Comparison of ENCODE assay signal across 22 cellular contexts in the genomic region with DNA sequence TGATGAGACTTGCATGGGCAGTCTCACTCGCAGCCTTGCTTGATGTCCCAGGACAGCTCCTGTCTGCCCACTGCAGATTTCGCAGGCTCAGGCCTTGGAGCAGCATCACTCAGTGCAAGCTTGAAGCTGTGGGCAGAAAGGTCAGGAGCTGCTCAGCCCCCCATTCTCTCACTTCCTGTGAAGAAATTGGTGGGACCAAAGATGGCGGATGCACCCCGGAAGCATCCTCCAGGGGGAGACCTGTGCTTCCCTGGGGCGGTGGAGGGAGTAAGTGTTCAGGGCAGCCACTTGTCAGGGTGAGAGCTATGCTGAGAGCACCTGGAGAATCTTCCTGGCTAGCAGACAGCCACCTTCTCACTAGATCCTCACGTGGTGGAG. TPM values are rescaled to one million over a fixed set of nuclear protein-coding genes. Genes with fewer than 3 reads are reported as not detected.
A peak's percentile ranks its signal among the peaks of the same experiment; 100 is the strongest.
DNase-seq lines count a peak whose midpoint lies in the region; ATAC-seq, FAIRE-seq and TF ChIP-seq lines count a peak whose summit lies in the region.
"Had no signal": no experiment of that assay in that cellular context is flagged by ENCODE, and none has a peak within 500 bp of the region (broad histone marks: within the 10 kb centered on the region; RNA-seq: fewer than 3 reads in every experiment).

No MANE protein-coding gene starts in this region.

- H3K9ac ChIP-seq in HepG2 (ENCODE audit: insufficient read depth, low read depth, low read length) = no peak overlapping the region

- TF ChIP-seq POLR2A in right lobe of liver (IDR thresholded peaks at IDR 0.05) (no peak), HepG2 (IDR thresholded peaks at IDR 0.05; ENCODE audit: insufficient read depth in 1 of 2, low read depth in 2 of 2, low read length in 2 of 2) (no peak), erythroblast (IDR thresholded peaks at IDR 0.05; ENCODE audit: low read length) (no peak)

- no peaks in the 10 kb centered on the region for H3K36me3 ChIP-seq in right lobe of liver
- H3K36me3 ChIP-seq in HepG2 (replicated peaks in 1 of 2; ENCODE audit: control insufficient read depth in 1 of 2, insufficient read depth in 2 of 2, low read length in 2 of 2) = no peaks in the 10 kb centered on the region
- no peaks in the 10 kb centered on the region for H3K36me3 ChIP-seq in right atrium auricular region
- no peaks in the 10 kb centered on the region for H3K36me3 ChIP-seq in H7 (replicated peaks; ENCODE audit: control insufficient read depth, insufficient read depth, low read length)
- H3K36me3 ChIP-seq: neutrophil, thoracic aorta had no signal

- H3K4me3 ChIP-seq in right lobe of liver (no peak overlapping the region), HepG2 (replicated peaks in 1 of 3; ENCODE audit: insufficient read depth in 1 of 3, low read depth in 2 of 3, low read length in 3 of 3) (no peak overlapping the region), right atrium auricular region (no peak overlapping the region), H7 (ENCODE audit: insufficient read depth, low read depth, low read length) (no peak overlapping the region)
- H3K4me3 ChIP-seq: body of pancreas, thoracic aorta had no signal

- TF ChIP-seq CTCF in right lobe of liver (IDR thresholded peaks at IDR 0.05) (no peak), HepG2 (CRISPR knock-in tag; IDR thresholded peaks at IDR 0.05) (no peak), right atrium auricular region (IDR thresholded peaks at IDR 0.05) (no peak)

- no TSS peak for BruUV-seq in HepG2 (replicated peaks; lab: Mats Ljungman, UMichigan)

- no peak for TF ChIP-seq RAD21 in HepG2 (CRISPR knock-in tag; IDR thresholded peaks at IDR 0.05)

- TF ChIP-seq EP300 in HepG2 (IDR thresholded peaks at IDR 0.05; ENCODE audit: low read depth in 2 of 2, low read length in 2 of 2) = no peak
- no peak for TF ChIP-seq EP300 in HepG2 (CRISPR knock-in tag; IDR thresholded peaks at IDR 0.05; ENCODE audit: borderline replicate concordance)

- POLR2A ChIA-PET in HepG2 (lab: Yijun Ruan, JAX) = no interaction called here
- POLR2A ChIA-PET in naive thymus-derived CD8-positive, alpha-beta T cell (lab: Charles Lee) = interaction anchor here (0.5 to 7.4 kb wide), 25 partner anchors 9 to 1192 kb away, joined by 3 to 226 read pairs (median 5); partner anchors contain the start of genes ATL3, MARK2, PLAAT2 and PLAAT3

- peaks cover 26% of the 10 kb centered on the region for H3K36me3 Mint-ChIP-seq in activated naive CD8-positive, alpha-beta T cell treated with anti-CD3 and anti-CD28 coated beads for 36 hours
- peaks cover 0 to 11% (median 8%) of the 10 kb centered on the region in 3 donors for H3K36me3 Mint-ChIP-seq in naive thymus-derived CD8-positive, alpha-beta T cell

- DNase-seq in right lobe of liver (no peak), HepG2 (ENCODE audit: low spot score) (no peak), GM19240 (ENCODE audit: insufficient read length, low spot score) (no peak), erythroblast (lab: John Stamatoyannopoulos, UW) (no peak), right atrium auricular region (ENCODE audit: low spot score) (no peak), H7 (no peak)
- peak; percentile 53 for DNase-seq in activated naive CD8-positive, alpha-beta T cell treated with anti-CD3 and anti-CD28 coated beads for 36 hours
- DNase-seq in naive thymus-derived CD8-positive, alpha-beta T cell = peak in 8 of 10 donors; percentile 34 to 70 (median 46)
- DNase-seq: activated effector memory CD4-positive, alpha-beta T cell treated with Interleukin-2 at 50 U/mL for 16 hours; body of pancreas; glutamatergic neuron; GOT3; mesendoderm; MM.1S; NCI-H1694 treated with DMSO at 0.1 percent for 48 hours; NCI-H446; right cardiac atrium had no signal

- H3K4me3 Mint-ChIP-seq in activated naive CD8-positive, alpha-beta T cell treated with anti-CD3 and anti-CD28 coated beads for 36 hours = peak overlapping the region; percentile 75
- peak overlapping the region; percentile 85 to 98 (median 90) for H3K4me3 Mint-ChIP-seq in naive thymus-derived CD8-positive, alpha-beta T cell

- no peaks in the 10 kb centered on the region for H3K79me2 ChIP-seq in HepG2 (ENCODE audit: insufficient read depth, low read length)

- H3K27me3 ChIP-seq in right lobe of liver = no peaks in the 10 kb centered on the region
- peaks cover 1 to 11% of the 10 kb centered on the region in 2 experiments; a peak in 4 of 5 replicates for H3K27me3 ChIP-seq in HepG2 (ENCODE audit: control insufficient read depth in 1 of 2, insufficient read depth in 2 of 2, low read length in 2 of 2)
- H3K27me3 ChIP-seq in right atrium auricular region = no peaks in the 10 kb centered on the region
- no peaks in the 10 kb centered on the region for H3K27me3 ChIP-seq in H7 (ENCODE audit: control insufficient read depth, insufficient read depth, low read length)
- H3K27me3 ChIP-seq: body of pancreas had no signal

- H3K4me1 ChIP-seq in right lobe of liver = no peaks in the 10 kb centered on the region
- no peaks in the 10 kb centered on the region for H3K4me1 ChIP-seq in HepG2 (ENCODE audit: insufficient read depth, low read length)
- peaks cover 0 to 5% of the 10 kb centered on the region in 2 donors for H3K4me1 ChIP-seq in right atrium auricular region
- H3K4me1 ChIP-seq: body of pancreas had no signal

- in situ Hi-C loops in HepG2 (cut with HindIII; ENCODE audit: extremely low pct_ligation_motif_present, low pct_unique_long_range_greater_than_20kb) = no loop called here

- H4K20me1 ChIP-seq in HepG2 (ENCODE audit: insufficient read depth, low read length) = no peaks in the 10 kb centered on the region

- CTCF ChIA-PET in HepG2 (lab: Yijun Ruan, JAX; ENCODE audit: low intra/inter-chr PET ratio, low total read pairs) = no interaction called here

- no peaks in the 10 kb centered on the region for H3K27me3 Mint-ChIP-seq in activated naive CD8-positive, alpha-beta T cell treated with anti-CD3 and anti-CD28 coated beads for 36 hours
- H3K27me3 Mint-ChIP-seq in naive thymus-derived CD8-positive, alpha-beta T cell = no peaks in the 10 kb centered on the region

- ATAC-seq in right lobe of liver (peak in 3 of 4 donors; percentile 10 to 25 (median 13)), HepG2 (no peak)
- peak; percentile 49 to 59 for ATAC-seq in naive thymus-derived CD8-positive, alpha-beta T cell
- ATAC-seq: body of pancreas, esophagus mucosa, right cardiac atrium had no signal

- H3K9me3 ChIP-seq in right lobe of liver = no peaks in the 10 kb centered on the region
- no peaks in the 10 kb centered on the region for H3K9me3 ChIP-seq in HepG2 (ENCODE audit: low read length)
- H3K9me3 ChIP-seq in right atrium auricular region = no peaks in the 10 kb centered on the region
- H3K9me3 ChIP-seq: body of pancreas, neutrophil, thoracic aorta had no signal

- peaks cover 8% of the 10 kb centered on the region for H3K9me3 Mint-ChIP-seq in activated naive CD8-positive, alpha-beta T cell treated with anti-CD3 and anti-CD28 coated beads for 36 hours
- H3K9me3 Mint-ChIP-seq in naive thymus-derived CD8-positive, alpha-beta T cell = no peaks in the 10 kb centered on the region
- H3K9me3 Mint-ChIP-seq: T-helper 1 cell treated with Interleukin-12 subunit alpha and Interleukin-12 subunit beta and Interleukin-4 antibody, amounts not matched to agents 30 μg/mL and 1 μg/mL, for 36 hours had no signal

- WGBS in right lobe of liver (ENCODE audit: insufficient coverage, low coverage, low lambda C conversion rate, missing lambda C conversion rate) = 55% methylated on average over 3 of the region's 6 CpGs
- 65% methylated on average over 5 of the region's 6 CpGs for WGBS in HepG2 (ENCODE audit: low lambda C conversion rate)

- no peak overlapping the region for H3K4me2 ChIP-seq in HepG2 (ENCODE audit: low read depth, low read length)

- no peak for FAIRE-seq in HepG2 (lab: Jason Lieb, UNC)
- FAIRE-seq: islet of Langerhans had no signal

- H3K27ac ChIP-seq in right lobe of liver (no peak overlapping the region), HepG2 (ENCODE audit: extremely low read length, insufficient read depth, low read length) (no peak overlapping the region), right atrium auricular region (no peak overlapping the region)
- H3K27ac ChIP-seq: body of pancreas, neutrophil, thoracic aorta had no signal

- peak overlapping the region; percentile 97 for H3K27ac Mint-ChIP-seq in activated naive CD8-positive, alpha-beta T cell treated with anti-CD3 and anti-CD28 coated beads for 36 hours
- H3K27ac Mint-ChIP-seq in naive thymus-derived CD8-positive, alpha-beta T cell = peak overlapping the region; percentile 91 to 100 (median 96)

- peaks cover 54% of the 10 kb centered on the region for H3K4me1 Mint-ChIP-seq in activated naive CD8-positive, alpha-beta T cell treated with anti-CD3 and anti-CD28 coated beads for 36 hours
- H3K4me1 Mint-ChIP-seq in naive thymus-derived CD8-positive, alpha-beta T cell = peaks cover 44 to 84% (median 73%) of the 10 kb centered on the region in 4 donors

- H2AFZ ChIP-seq in HepG2 (ENCODE audit: low read length) = no peak overlapping the region

- intact Hi-C loops in right lobe of liver (cut with DNase I) (no loop called here), HepG2 (cut with micrococcal nuclease; ENCODE audit: unreplicated experiment) (no loop called here)

RNA-seq across cellular contexts. Expression of gene PLAAT2, which starts 11.3 kb away (rescaled TPM):
- total RNA-seq in right lobe of liver (1 to 10 TPM in 2 of 6 experiments, under 1 TPM in 1, not detected in 3; 0.42 to 2.2 (median 1.1) TPM), HepG2 (2016; rRNA removed; fragmentation: Illumina TruSeq; extraction: Trizol) (0.29 TPM in 1 of 2 replicates, not detected in the other), right atrium auricular region (not detected)
- total RNA-seq in HepG2 (2016; cell fraction: cytosol; rRNA removed; fragmentation: Illumina TruSeq; extraction: Trizol; ENCODE audit: low read depth) = not detected in 2 replicates
- 0.26 and 0.28 TPM in 2 replicates for total RNA-seq in HepG2 (2016; cell fraction: insoluble cytoplasmic fraction; rRNA removed; fragmentation: Illumina TruSeq; extraction: Trizol)
- total RNA-seq in HepG2 (2016; cell fraction: membrane; rRNA removed; fragmentation: Illumina TruSeq; extraction: Trizol) = 0.45 and 0.62 TPM in 2 replicates
- not detected in 2 replicates for total RNA-seq in HepG2 (2016; cell fraction: nucleus; rRNA removed; fragmentation: Illumina TruSeq; extraction: Trizol)
- 0.09 and 0.22 TPM in 2 replicates for polyA plus RNA-seq in HepG2 (2011; rRNA removed)
- polyA plus RNA-seq in HepG2 (2011; cell fraction: cytosol; rRNA removed) = 0.08 and 0.38 TPM in 2 replicates
- 0.64 TPM in 1 of 2 replicates, not detected in the other for polyA plus RNA-seq in HepG2 (2011; cell fraction: nucleus; rRNA removed)
- polyA plus RNA-seq in HepG2 (2012) = 0.23 and 0.49 TPM in 2 replicates
- polyA plus RNA-seq in HepG2 (2016; cell fraction: cytosol; fragmentation: Illumina TruSeq; extraction: Trizol; ENCODE audit: low read depth) = 0.25 and 0.33 TPM in 2 replicates
- not detected in 2 replicates for polyA plus RNA-seq in HepG2 (2016; cell fraction: insoluble cytoplasmic fraction; fragmentation: Illumina TruSeq; extraction: Trizol; ENCODE audit: low read depth)
- polyA plus RNA-seq in HepG2 (2016; cell fraction: membrane; fragmentation: Illumina TruSeq; extraction: Trizol; ENCODE audit: low read depth) = 0.41 TPM in 1 of 2 replicates, not detected in the other
- polyA plus RNA-seq in HepG2 (2016; cell fraction: nucleus; fragmentation: Illumina TruSeq; extraction: Trizol; ENCODE audit: insufficient read depth, low read depth) = not detected in 2 replicates
- 0.51 and 0.74 TPM in 2 replicates for polyA minus RNA-seq in HepG2 (2011; rRNA and poly(A)+ RNA removed; ENCODE audit: low replicate concordance)
- not detected in 2 replicates for polyA minus RNA-seq in HepG2 (2011; cell fraction: cytosol; rRNA and poly(A)+ RNA removed)
- polyA minus RNA-seq in HepG2 (2011; cell fraction: nucleus; rRNA and poly(A)+ RNA removed) = not detected in 2 replicates
- total RNA-seq in activated naive CD8-positive, alpha-beta T cell treated with anti-CD3 and anti-CD28 coated beads for 36 hours = 1 to 10 TPM in 1 of 2 experiments, under 1 TPM in 1; 0.52 to 1.0 TPM
- total RNA-seq in naive thymus-derived CD8-positive, alpha-beta T cell = not detected
- under 1 TPM; 0.39 to 0.69 (median 0.49) TPM for polyA plus RNA-seq in naive thymus-derived CD8-positive, alpha-beta T cell
- total RNA-seq in H7 (2014; rRNA removed; shearing (Covaris generic)) = not detected in 2 replicates
- total RNA-seq: body of pancreas, thoracic aorta had no signal

RNA-seq across cellular contexts. Expression of gene PLAAT4, which starts 15.3 kb away (rescaled TPM):
- total RNA-seq in right lobe of liver (10 to 100 TPM; 15.9 to 56.8 (median 47.0) TPM), HepG2 (2016; rRNA removed; fragmentation: Illumina TruSeq; extraction: Trizol) (1.00 and 1.6 TPM in 2 replicates), right atrium auricular region (10 to 100 TPM; 11.3 to 18.2 TPM)
- not detected in 2 replicates for total RNA-seq in HepG2 (2016; cell fraction: cytosol; rRNA removed; fragmentation: Illumina TruSeq; extraction: Trizol; ENCODE audit: low read depth)
- 0.65 and 0.71 TPM in 2 replicates for total RNA-seq in HepG2 (2016; cell fraction: insoluble cytoplasmic fraction; rRNA removed; fragmentation: Illumina TruSeq; extraction: Trizol)
- total RNA-seq in HepG2 (2016; cell fraction: membrane; rRNA removed; fragmentation: Illumina TruSeq; extraction: Trizol) = 0.45 and 0.74 TPM in 2 replicates
- 0.62 and 0.91 TPM in 2 replicates for total RNA-seq in HepG2 (2016; cell fraction: nucleus; rRNA removed; fragmentation: Illumina TruSeq; extraction: Trizol)
- 0.71 and 1.1 TPM in 2 replicates for polyA plus RNA-seq in HepG2 (2011; rRNA removed)
- 0.62 and 1.2 TPM in 2 replicates for polyA plus RNA-seq in HepG2 (2011; cell fraction: cytosol; rRNA removed)
- polyA plus RNA-seq in HepG2 (2011; cell fraction: nucleus; rRNA removed) = 0.38 TPM in 1 of 2 replicates, not detected in the other
- polyA plus RNA-seq in HepG2 (2012) = 0.74 and 1.4 TPM in 2 replicates
- 0.45 and 0.51 TPM in 2 replicates for polyA plus RNA-seq in HepG2 (2016; cell fraction: cytosol; fragmentation: Illumina TruSeq; extraction: Trizol; ENCODE audit: low read depth)
- polyA plus RNA-seq in HepG2 (2016; cell fraction: insoluble cytoplasmic fraction; fragmentation: Illumina TruSeq; extraction: Trizol; ENCODE audit: low read depth) = 0.67 and 1.4 TPM in 2 replicates
- polyA plus RNA-seq in HepG2 (2016; cell fraction: membrane; fragmentation: Illumina TruSeq; extraction: Trizol; ENCODE audit: low read depth) = 0.49 and 0.55 TPM in 2 replicates
- not detected in 2 replicates for polyA plus RNA-seq in HepG2 (2016; cell fraction: nucleus; fragmentation: Illumina TruSeq; extraction: Trizol; ENCODE audit: insufficient read depth, low read depth)
- polyA minus RNA-seq in HepG2 (2011; rRNA and poly(A)+ RNA removed; ENCODE audit: low replicate concordance) = 2.3 TPM in 1 of 2 replicates, not detected in the other
- polyA minus RNA-seq in HepG2 (2011; cell fraction: cytosol; rRNA and poly(A)+ RNA removed) = not detected in 2 replicates
- not detected in 2 replicates for polyA minus RNA-seq in HepG2 (2011; cell fraction: nucleus; rRNA and poly(A)+ RNA removed)
- total RNA-seq in activated naive CD8-positive, alpha-beta T cell treated with anti-CD3 and anti-CD28 coated beads for 36 hours = 10 to 100 TPM; 34.2 to 40.5 TPM
- total RNA-seq in naive thymus-derived CD8-positive, alpha-beta T cell = 10 to 100 TPM; 97.8 to 99.8 TPM
- polyA plus RNA-seq in naive thymus-derived CD8-positive, alpha-beta T cell = 100 to 1,000 TPM; 460 to 532 (median 464) TPM
- total RNA-seq in H7 (2014; rRNA removed; shearing (Covaris generic)) = 1.1 and 4.1 TPM in 2 replicates

RNA-seq across cellular contexts. Expression of gene LGALS12, which starts 46.0 kb away (rescaled TPM):
- total RNA-seq in right lobe of liver (under 1 TPM in 1 of 6 experiments, not detected in 5; 0.15 TPM), HepG2 (2016; rRNA removed; fragmentation: Illumina TruSeq; extraction: Trizol) (not detected in 2 replicates), right atrium auricular region (1 to 10 TPM in 1 of 2 donors, not detected in 1; 2.9 TPM)
- total RNA-seq in HepG2 (2016; cell fraction: cytosol; rRNA removed; fragmentation: Illumina TruSeq; extraction: Trizol; ENCODE audit: low read depth) = not detected in 2 replicates
- total RNA-seq in HepG2 (2016; cell fraction: insoluble cytoplasmic fraction; rRNA removed; fragmentation: Illumina TruSeq; extraction: Trizol) = not detected in 2 replicates
- not detected in 2 replicates for total RNA-seq in HepG2 (2016; cell fraction: membrane; rRNA removed; fragmentation: Illumina TruSeq; extraction: Trizol)
- total RNA-seq in HepG2 (2016; cell fraction: nucleus; rRNA removed; fragmentation: Illumina TruSeq; extraction: Trizol) = not detected in 2 replicates
- not detected in 2 replicates for polyA plus RNA-seq in HepG2 (2011; rRNA removed)
- polyA plus RNA-seq in HepG2 (2011; cell fraction: cytosol; rRNA removed) = not detected in 2 replicates
- not detected in 2 replicates for polyA plus RNA-seq in HepG2 (2011; cell fraction: nucleus; rRNA removed)
- not detected in 2 replicates for polyA plus RNA-seq in HepG2 (2012)
- polyA plus RNA-seq in HepG2 (2016; cell fraction: cytosol; fragmentation: Illumina TruSeq; extraction: Trizol; ENCODE audit: low read depth) = not detected in 2 replicates
- not detected in 2 replicates for polyA plus RNA-seq in HepG2 (2016; cell fraction: insoluble cytoplasmic fraction; fragmentation: Illumina TruSeq; extraction: Trizol; ENCODE audit: low read depth)
- polyA plus RNA-seq in HepG2 (2016; cell fraction: membrane; fragmentation: Illumina TruSeq; extraction: Trizol; ENCODE audit: low read depth) = not detected in 2 replicates
- polyA plus RNA-seq in HepG2 (2016; cell fraction: nucleus; fragmentation: Illumina TruSeq; extraction: Trizol; ENCODE audit: insufficient read depth, low read depth) = not detected in 2 replicates
- polyA minus RNA-seq in HepG2 (2011; rRNA and poly(A)+ RNA removed; ENCODE audit: low replicate concordance) = 0.14 and 0.56 TPM in 2 replicates
- not detected in 2 replicates for polyA minus RNA-seq in HepG2 (2011; cell fraction: cytosol; rRNA and poly(A)+ RNA removed)
- not detected in 2 replicates for polyA minus RNA-seq in HepG2 (2011; cell fraction: nucleus; rRNA and poly(A)+ RNA removed)
- total RNA-seq in activated naive CD8-positive, alpha-beta T cell treated with anti-CD3 and anti-CD28 coated beads for 36 hours = not detected
- not detected for total RNA-seq in naive thymus-derived CD8-positive, alpha-beta T cell
- polyA plus RNA-seq in naive thymus-derived CD8-positive, alpha-beta T cell = not detected
- total RNA-seq in H7 (2014; rRNA removed; shearing (Covaris generic)) = 6.8 and 16.6 TPM in 2 replicates
- total RNA-seq: esophagus mucosa had no signal

Comparison
In these comparisons a context has a peak if more than half of its experiments do, and no peak if none do; other contexts are left out.
1. DNase-seq: peak in activated naive CD8-positive, alpha-beta T cell treated with anti-CD3 and anti-CD28 coated beads for 36 hours (single experiment) and naive thymus-derived CD8-positive, alpha-beta T cell (8 of 10); none in right lobe of liver (0 of 3), HepG2 (single experiment), GM19240 (single experiment), erythroblast (0 of 2), right atrium auricular region (single experiment) and H7 (single experiment).